Comparison of ENCODE assay signal across 1 cellular context in the genomic region with DNA sequence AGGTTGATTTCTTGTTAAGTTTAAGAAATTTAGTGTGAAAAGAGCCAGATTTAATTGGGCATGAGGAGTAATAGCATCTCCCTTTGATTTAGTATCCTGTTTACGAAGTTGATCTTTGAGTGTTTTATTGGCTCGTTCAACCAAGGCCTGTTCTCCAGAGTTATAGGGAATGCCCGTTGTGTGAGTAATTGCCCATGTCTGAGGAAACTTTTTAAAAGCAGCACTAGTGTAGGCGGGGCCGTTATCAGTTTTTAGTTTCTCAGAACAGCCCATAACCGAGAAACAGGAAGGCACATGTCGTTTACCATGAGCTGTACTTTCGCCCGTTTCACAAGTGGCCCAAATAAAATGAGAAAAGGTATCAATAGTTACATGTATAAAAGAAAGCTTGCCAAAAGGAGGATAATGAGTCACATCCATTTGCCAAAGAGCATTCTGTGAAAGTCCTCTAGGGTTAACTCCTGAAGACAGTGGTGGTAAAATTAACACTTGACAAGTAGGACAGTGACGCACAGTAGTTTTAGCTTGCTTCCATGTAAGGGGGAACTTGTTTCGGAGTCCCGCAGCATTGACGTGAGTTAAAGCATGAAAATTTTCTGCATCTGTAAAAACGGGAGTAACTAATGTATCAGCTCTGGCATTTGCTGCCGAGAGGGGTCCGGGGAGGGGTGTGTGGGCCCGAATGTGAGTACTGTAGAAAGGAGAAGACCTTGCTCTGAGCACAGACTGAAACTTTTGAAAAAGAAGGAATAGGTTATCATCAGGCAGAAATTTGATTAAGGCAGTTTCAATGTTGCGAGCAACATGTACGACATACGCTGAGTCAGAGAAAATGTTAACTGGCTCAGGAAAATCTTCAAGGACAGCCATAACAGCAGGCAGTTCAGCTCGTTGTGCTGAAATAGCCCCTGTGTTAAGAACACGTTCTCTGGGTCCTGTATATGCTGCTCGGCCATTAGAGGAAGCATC.
A peak's percentile ranks its signal among the peaks of the same experiment; 100 is the strongest.
TF ChIP-seq lines count a peak whose summit lies in the region.

No MANE protein-coding gene starts in this region.

TF ChIP-seq in HepG2, 621 proteins besides CTCF, POLR2A, EP300 and RAD21:
- no peak for TF ChIP-seq ZNF781 (CRISPR knock-in tag; IDR thresholded peaks at IDR 0.05; ENCODE audit: borderline replicate concordance, not compliant biosample characterization)
- TF ChIP-seq, protein P1, sequence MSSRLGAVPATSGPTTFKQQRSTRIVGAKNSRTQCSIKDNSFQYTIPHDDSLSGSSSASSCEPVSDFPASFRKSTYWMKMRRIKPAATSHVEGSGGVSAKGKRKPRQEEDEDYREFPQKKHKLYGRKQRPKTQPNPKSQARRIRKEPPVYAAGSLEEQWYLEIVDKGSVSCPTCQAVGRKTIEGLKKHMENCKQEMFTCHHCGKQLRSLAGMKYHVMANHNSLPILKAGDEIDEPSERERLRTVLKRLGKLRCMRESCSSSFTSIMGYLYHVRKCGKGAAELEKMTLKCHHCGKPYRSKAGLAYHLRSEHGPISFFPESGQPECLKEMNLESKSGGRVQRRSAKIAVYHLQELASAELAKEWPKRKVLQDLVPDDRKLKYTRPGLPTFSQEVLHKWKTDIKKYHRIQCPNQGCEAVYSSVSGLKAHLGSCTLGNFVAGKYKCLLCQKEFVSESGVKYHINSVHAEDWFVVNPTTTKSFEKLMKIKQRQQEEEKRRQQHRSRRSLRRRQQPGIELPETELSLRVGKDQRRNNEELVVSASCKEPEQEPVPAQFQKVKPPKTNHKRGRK (CRISPR knock-in tag; IDR thresholded peaks at IDR 0.05): no peak
- no peak for TF ChIP-seq KMT2B (CRISPR knock-in tag; IDR thresholded peaks at IDR 0.05)
- TF ChIP-seq MAFK (conservative IDR thresholded peaks at IDR 0.05 in 1 of 2, IDR thresholded peaks at IDR 0.05 in 1 of 2; ENCODE audit: low read length in 2 of 2): peak in 1 of 2 experiments; percentile 47; a peak in 2 of 4 replicates
- no peak for TF ChIP-seq BRCA1 (CRISPR knock-in tag; IDR thresholded peaks at IDR 0.05)
- TF ChIP-seq ZNF20 (CRISPR knock-in tag; IDR thresholded peaks at IDR 0.05): no peak
- TF ChIP-seq, protein P2, sequence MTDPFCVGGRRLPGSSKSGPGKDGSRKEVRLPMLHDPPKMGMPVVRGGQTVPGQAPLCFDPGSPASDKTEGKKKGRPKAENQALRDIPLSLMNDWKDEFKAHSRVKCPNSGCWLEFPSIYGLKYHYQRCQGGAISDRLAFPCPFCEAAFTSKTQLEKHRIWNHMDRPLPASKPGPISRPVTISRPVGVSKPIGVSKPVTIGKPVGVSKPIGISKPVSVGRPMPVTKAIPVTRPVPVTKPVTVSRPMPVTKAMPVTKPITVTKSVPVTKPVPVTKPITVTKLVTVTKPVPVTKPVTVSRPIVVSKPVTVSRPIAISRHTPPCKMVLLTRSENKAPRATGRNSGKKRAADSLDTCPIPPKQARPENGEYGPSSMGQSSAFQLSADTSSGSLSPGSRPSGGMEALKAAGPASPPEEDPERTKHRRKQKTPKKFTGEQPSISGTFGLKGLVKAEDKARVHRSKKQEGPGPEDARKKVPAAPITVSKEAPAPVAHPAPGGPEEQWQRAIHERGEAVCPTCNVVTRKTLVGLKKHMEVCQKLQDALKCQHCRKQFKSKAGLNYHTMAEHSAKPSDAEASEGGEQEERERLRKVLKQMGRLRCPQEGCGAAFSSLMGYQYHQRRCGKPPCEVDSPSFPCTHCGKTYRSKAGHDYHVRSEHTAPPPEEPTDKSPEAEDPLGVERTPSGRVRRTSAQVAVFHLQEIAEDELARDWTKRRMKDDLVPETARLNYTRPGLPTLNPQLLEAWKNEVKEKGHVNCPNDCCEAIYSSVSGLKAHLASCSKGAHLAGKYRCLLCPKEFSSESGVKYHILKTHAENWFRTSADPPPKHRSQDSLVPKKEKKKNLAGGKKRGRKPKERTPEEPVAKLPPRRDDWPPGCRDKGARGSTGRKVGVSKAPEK (CRISPR knock-in tag; IDR thresholded peaks at IDR 0.05; ENCODE audit: borderline replicate concordance): no peak
- TF ChIP-seq REL (CRISPR knock-in tag; conservative IDR thresholded peaks at IDR 0.05): no peak
TF ChIP-seq in HepG2: peak in this region for 1.
